Comparison of ENCODE assay signal across 19 cellular contexts in genomic region chr1:212918751-212919150, GRCh38.
"Had no signal": no experiment of that assay in that cellular context is flagged by ENCODE, and none has a peak within 500 bp of the region (broad histone marks: within the 10 kb centered on the region; RNA-seq: fewer than 3 reads in every experiment).

No MANE protein-coding gene starts in this region.

- ATAC-seq: activated CD8-positive, alpha-beta T cell treated with anti-CD3 and anti-CD28 coated beads, Interleukin-2, amount 10 ng/mL, durations not matched to agents 7 days and 5 days; activated naive CD4-positive, alpha-beta T cell treated with anti-CD3 and anti-CD28 coated beads, Interleukin-2, amount 50 U/mL, for 72 hours; esophagus mucosa; natural killer cell treated with Interleukin-12 subunit alpha and Interleukin-12 subunit beta and Interleukin-15 and Interleukin-18, amount 100 ng/mL, for 72 hours; stimulated activated naive CD8-positive, alpha-beta T cell treated with anti-CD3 and anti-CD28 coated beads, Interleukin-15, Interleukin-2, amounts not matched to agents 100 U/mL and 50 U/mL, for 24 hours; upper lobe of right lung had no signal

- DNase-seq: activated CD4-positive, alpha-beta T cell treated with anti-CD3 and anti-CD28 coated beads for 1 hour; activated CD4-positive, alpha-beta T cell treated with anti-CD3 and anti-CD28 coated beads, Interleukin-2, amount 50 U/mL, for 1 hour; activated CD8-positive, alpha-beta T cell treated with anti-CD3 and anti-CD28 coated beads, Interleukin-2, amount 10 ng/mL, durations not matched to agents 7 days and 5 days; activated gamma-delta T cell treated with Interleukin-2 at 50 U/mL for 16 hours; brain microvascular endothelial cell; caudate nucleus; dermis blood vessel endothelial cell; effector memory CD4-positive, alpha-beta T cell; head of caudate nucleus; hypothalamus; midbrain; ovary; stimulated activated CD4-positive, alpha-beta T cell treated with anti-CD3 and anti-CD28 coated beads, Interleukin-4, amount 100 ng/mL, for 24 hours; stimulated activated naive CD8-positive, alpha-beta T cell treated with anti-CD3 and anti-CD28 coated beads, Interleukin-15, Interleukin-2, amounts not matched to agents 100 U/mL and 50 U/mL, for 24 hours; upper lobe of right lung; WERI-Rb-1 had no signal
